ENCODE assay signal across 12 cellular contexts in the genomic region with DNA sequence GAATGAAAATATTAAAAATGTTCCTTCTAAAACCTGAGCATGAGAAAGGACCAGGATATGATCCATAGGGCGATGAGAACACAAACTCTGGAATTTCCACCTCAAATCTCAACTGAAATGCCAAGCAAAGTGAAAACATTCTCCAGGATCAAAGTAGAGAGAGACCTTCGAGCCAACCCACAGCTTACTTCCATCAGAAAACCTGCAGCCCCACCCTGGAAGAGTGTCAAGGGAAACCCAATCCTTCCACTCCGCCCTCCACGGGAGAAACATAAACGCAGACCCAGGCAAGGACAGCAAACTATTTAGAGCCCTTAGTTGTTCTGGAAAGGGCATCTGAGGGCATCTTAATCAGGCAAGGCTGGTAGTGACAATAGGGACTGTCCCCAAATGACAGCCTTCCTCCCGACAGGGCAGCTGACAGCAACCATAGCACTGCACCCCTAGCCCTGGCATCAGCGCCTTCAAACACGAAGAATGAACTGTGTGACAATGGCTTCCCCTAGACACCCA. TPM values are rescaled to one million over a fixed set of nuclear protein-coding genes. Genes with fewer than 3 reads are reported as not detected.
A peak's percentile ranks its signal among the peaks of the same experiment; 100 is the strongest.
DNase-seq lines count a peak whose midpoint lies in the region; ATAC-seq and TF ChIP-seq lines count a peak whose summit lies in the region.
"Had no signal": no experiment of that assay in that cellular context is flagged by ENCODE, and none has a peak within 500 bp of the region (broad histone marks: within the 10 kb centered on the region; RNA-seq: fewer than 3 reads in every experiment).

No MANE protein-coding gene starts in this region.

- no peaks in the 10 kb centered on the region for H3K9me3 ChIP-seq in right cardiac atrium (ENCODE audit: control insufficient read depth, low read length)
- no peaks in the 10 kb centered on the region for H3K9me3 ChIP-seq in ovary

- ATAC-seq in activated T-cell treated with anti-CD3 and anti-CD28 coated beads, Interleukin-2, amount 50 U/mL, for 4 hours: no peak
- ATAC-seq in right cardiac atrium: peak; percentile 36 to 69
- peak; percentile 70 for ATAC-seq in stimulated activated memory B cell treated with anti-CD40 and anti-IgM and Interleukin-4, amounts not matched to agents 10 μg/mL and 1 μg/mL and 100 μg/mL, for 72 hours
- ATAC-seq in GM18511 (IDR thresholded peaks at IDR 0.05; ENCODE audit: unreplicated experiment): no peak

- no peak for DNase-seq in activated T-cell treated with anti-CD3 and anti-CD28 coated beads, Interleukin-2, amount 50 U/mL, for 24 hours
- DNase-seq in activated T-cell treated with anti-CD3 and anti-CD28 coated beads, Interleukin-2, amount 50 U/mL, for 4 hours: no peak
- DNase-seq in amniotic stem cell (lab: John Stamatoyannopoulos, UW) (peak; percentile 8), right cardiac atrium (no peak), ovary (no peak), NCI-H2227 treated with DMSO at 0.1 percent for 48 hours (lab: John Stamatoyannopoulos, UW) (no peak)
- DNase-seq: activated CD8-positive, alpha-beta memory T cell treated with anti-CD3 and anti-CD28 coated beads, Interleukin-2, amount 50 U/mL, for 4 hours; central memory CD4-positive, alpha-beta T cell; MV-4-11 had no signal

- 65% methylated on average over 8 of the region's 8 CpGs for WGBS in right cardiac atrium
- 59 to 78% (median 60%) methylated on average over 8 of the region's 8 CpGs for WGBS in ovary, 3 donors

- H3K27ac ChIP-seq in right cardiac atrium (ENCODE audit: low read length) (peak overlapping the region; percentile 39), ovary (no peak overlapping the region)
- H3K27ac ChIP-seq: hepatocyte had no signal

- H3K27me3 ChIP-seq in right cardiac atrium (ENCODE audit: control insufficient read depth, insufficient read depth) (no peaks in the 10 kb centered on the region), ovary (no peaks in the 10 kb centered on the region)
- H3K27me3 ChIP-seq: hepatocyte had no signal

- no peaks in the 10 kb centered on the region for H3K9me3 Mint-ChIP-seq in activated T-cell treated with anti-CD3 and anti-CD28 coated beads, Interleukin-2, amount 50 U/mL, for 24 hours
- H3K9me3 Mint-ChIP-seq in activated T-cell treated with anti-CD3 and anti-CD28 coated beads, Interleukin-2, amount 50 U/mL, for 4 hours: no peaks in the 10 kb centered on the region
- H3K9me3 Mint-ChIP-seq in stimulated activated memory B cell treated with anti-CD40 and anti-IgM and Interleukin-4, amounts not matched to agents 10 μg/mL and 1 μg/mL and 100 μg/mL, for 72 hours: no peaks in the 10 kb centered on the region

- no peaks in the 10 kb centered on the region for H3K27me3 Mint-ChIP-seq in activated T-cell treated with anti-CD3 and anti-CD28 coated beads, Interleukin-2, amount 50 U/mL, for 24 hours
- H3K27me3 Mint-ChIP-seq in activated T-cell treated with anti-CD3 and anti-CD28 coated beads, Interleukin-2, amount 50 U/mL, for 4 hours (ENCODE audit: low read depth): no peaks in the 10 kb centered on the region
- no peaks in the 10 kb centered on the region for H3K27me3 Mint-ChIP-seq in stimulated activated memory B cell treated with anti-CD40 and anti-IgM and Interleukin-4, amounts not matched to agents 10 μg/mL and 1 μg/mL and 100 μg/mL, for 72 hours

- H3K4me1 ChIP-seq in right cardiac atrium (ENCODE audit: control insufficient read depth, insufficient read depth, low read length) (no peaks in the 10 kb centered on the region), ovary (ENCODE audit: insufficient read depth) (peaks cover 1% of the 10 kb centered on the region)

- no peak for TF ChIP-seq POLR2A in ovary (IDR thresholded peaks at IDR 0.05)

- H3K4me3 ChIP-seq in right cardiac atrium (ENCODE audit: low read length): no peak overlapping the region
- H3K4me3 ChIP-seq in ovary: no peak overlapping the region
- H3K4me3 ChIP-seq: hepatocyte had no signal

- peaks cover 96% of the 10 kb centered on the region for H3K36me3 Mint-ChIP-seq in activated T-cell treated with anti-CD3 and anti-CD28 coated beads, Interleukin-2, amount 50 U/mL, for 24 hours (ENCODE audit: low read depth)
- peaks cover 66% of the 10 kb centered on the region for H3K36me3 Mint-ChIP-seq in activated T-cell treated with anti-CD3 and anti-CD28 coated beads, Interleukin-2, amount 50 U/mL, for 4 hours (ENCODE audit: insufficient read depth)
- H3K36me3 Mint-ChIP-seq in stimulated activated memory B cell treated with anti-CD40 and anti-IgM and Interleukin-4, amounts not matched to agents 10 μg/mL and 1 μg/mL and 100 μg/mL, for 72 hours: peaks cover 78% of the 10 kb centered on the region

- TF ChIP-seq CTCF in ovary (IDR thresholded peaks at IDR 0.05): no peak

- H3K36me3 ChIP-seq in ovary: no peaks in the 10 kb centered on the region

- intact Hi-C loops in right cardiac atrium (cut with DNase I): no loop called here
- intact Hi-C loops in ovary (cut with DNase I): no loop called here

- H3K4me1 Mint-ChIP-seq in activated T-cell treated with anti-CD3 and anti-CD28 coated beads, Interleukin-2, amount 50 U/mL, for 24 hours (ENCODE audit: low read depth): peaks cover 19% of the 10 kb centered on the region
- peaks cover 15% of the 10 kb centered on the region for H3K4me1 Mint-ChIP-seq in activated T-cell treated with anti-CD3 and anti-CD28 coated beads, Interleukin-2, amount 50 U/mL, for 4 hours (ENCODE audit: low read depth)
- peaks cover 69% of the 10 kb centered on the region for H3K4me1 Mint-ChIP-seq in stimulated activated memory B cell treated with anti-CD40 and anti-IgM and Interleukin-4, amounts not matched to agents 10 μg/mL and 1 μg/mL and 100 μg/mL, for 72 hours

- TF ChIP-seq EP300 in ovary (IDR thresholded peaks at IDR 0.05): no peak

- H3K27ac Mint-ChIP-seq in activated T-cell treated with anti-CD3 and anti-CD28 coated beads, Interleukin-2, amount 50 U/mL, for 24 hours: peak overlapping the region; percentile 22
- peak overlapping the region; percentile 54 for H3K27ac Mint-ChIP-seq in stimulated activated memory B cell treated with anti-CD40 and anti-IgM and Interleukin-4, amounts not matched to agents 10 μg/mL and 1 μg/mL and 100 μg/mL, for 72 hours

- no peak overlapping the region for H3K4me3 Mint-ChIP-seq in activated T-cell treated with anti-CD3 and anti-CD28 coated beads, Interleukin-2, amount 50 U/mL, for 24 hours
- H3K4me3 Mint-ChIP-seq in activated T-cell treated with anti-CD3 and anti-CD28 coated beads, Interleukin-2, amount 50 U/mL, for 4 hours: no peak overlapping the region
- H3K4me3 Mint-ChIP-seq in stimulated activated memory B cell treated with anti-CD40 and anti-IgM and Interleukin-4, amounts not matched to agents 10 μg/mL and 1 μg/mL and 100 μg/mL, for 72 hours: peak overlapping the region; percentile 33

RNA-seq across cellular contexts. Expression of gene SLC15A4, which starts 21.8 kb away (rescaled TPM):
- 10 to 100 TPM; 15.8 to 19.8 (median 18.6) TPM for total RNA-seq in activated T-cell treated with anti-CD3 and anti-CD28 coated beads, Interleukin-2, amount 50 U/mL, for 4 hours
- 10 to 100 TPM; 13.7 to 17.3 (median 16.2) TPM for total RNA-seq in right cardiac atrium
- 15.8 TPM for polyA plus RNA-seq in right cardiac atrium
- 10 to 100 TPM; 19.0 to 33.2 (median 24.7) TPM for total RNA-seq in ovary
- polyA plus RNA-seq in ovary: 10 to 100 TPM; 18.1 to 22.6 TPM

RNA-seq across cellular contexts. Expression of gene GLT1D1, which starts 51.3 kb away (rescaled TPM):
- total RNA-seq in activated T-cell treated with anti-CD3 and anti-CD28 coated beads, Interleukin-2, amount 50 U/mL, for 4 hours: under 1 TPM; 0.08 to 0.18 (median 0.15) TPM
- total RNA-seq in right cardiac atrium (under 1 TPM in 3 of 4 donors, not detected in 1; 0.34 to 0.44 (median 0.42) TPM), ovary (under 1 TPM in 6 of 7 donors, not detected in 1; 0.12 to 0.61 (median 0.28) TPM)
- polyA plus RNA-seq in right cardiac atrium (0.07 TPM), ovary (under 1 TPM; 0.16 to 0.23 TPM)

Comparison
In these comparisons a context has a peak if more than half of its experiments do, and no peak if none do; other contexts are left out.
1. ATAC-seq: peak in right cardiac atrium (2 of 2) and stimulated activated memory B cell treated with anti-CD40 and anti-IgM and Interleukin-4, amounts not matched to agents 10 μg/mL and 1 μg/mL and 100 μg/mL, for 72 hours (single experiment); none in activated T-cell treated with anti-CD3 and anti-CD28 coated beads, Interleukin-2, amount 50 U/mL, for 4 hours (0 of 2) and GM18511 (single experiment).